ENCODE assay signal across 20 cellular contexts in the genomic region with DNA sequence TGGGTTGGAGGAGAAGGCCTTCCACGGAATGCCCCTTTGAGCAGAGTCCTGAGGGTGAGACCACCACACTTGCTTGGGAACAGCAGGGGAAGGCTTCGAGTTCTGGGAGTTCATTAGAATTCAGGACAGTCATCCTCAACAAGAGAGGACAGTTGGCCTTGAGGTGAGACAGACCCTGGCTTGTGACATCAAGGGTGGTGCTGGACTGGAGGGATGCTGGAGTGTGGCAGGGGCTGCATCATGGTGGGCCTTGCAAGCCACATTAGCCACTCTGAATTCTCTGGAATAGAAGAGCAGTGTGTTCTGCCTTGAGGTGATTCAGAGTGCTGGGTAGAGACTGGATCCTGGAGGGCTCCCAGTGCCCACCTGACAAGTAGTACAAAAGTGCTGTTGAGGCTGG.
"Had no signal": no experiment of that assay in that cellular context is flagged by ENCODE, and none has a peak within 500 bp of the region (broad histone marks: within the 10 kb centered on the region; RNA-seq: fewer than 3 reads in every experiment).

No MANE protein-coding gene starts in this region.

- H3K36me3 ChIP-seq: colonic mucosa, right atrium auricular region, stomach, thoracic aorta had no signal

- ATAC-seq: foreskin keratinocyte, left cardiac atrium, left ventricle myocardium superior had no signal

- H3K4me3 Mint-ChIP-seq: endodermal cell, nephron had no signal

- H3K27ac ChIP-seq: colonic mucosa, foreskin keratinocyte, right atrium auricular region, stomach, thoracic aorta had no signal

- H3K9me3 ChIP-seq: colonic mucosa, right atrium auricular region, stomach, thoracic aorta had no signal

- H3K4me1 ChIP-seq: colonic mucosa, foreskin keratinocyte had no signal

- H3K27ac Mint-ChIP-seq: endodermal cell had no signal

- DNase-seq: colonic mucosa; effector CD4-positive, alpha-beta T cell; endodermal cell; foreskin keratinocyte; kidney; left cardiac atrium; left ventricle myocardium superior; mesenchymal stem cell; midbrain; posterior cingulate gyrus; small intestine; stimulated activated CD4-positive, alpha-beta T cell treated with anti-CD3 and anti-CD28 coated beads, Interleukin-12 subunit alpha, Interleukin-12 subunit beta, amount 100 ng/mL, for 4 hours; stimulated activated naive CD4-positive, alpha-beta T cell; stomach; substantia nigra; trophoblast cell had no signal

- H3K4me3 ChIP-seq: colonic mucosa, lung, right atrium auricular region, stomach, thoracic aorta had no signal

- H3K27me3 ChIP-seq: colonic mucosa, foreskin keratinocyte, right atrium auricular region, stomach had no signal
